1 cellular context compared by ENCODE assay signal in the genomic region with DNA sequence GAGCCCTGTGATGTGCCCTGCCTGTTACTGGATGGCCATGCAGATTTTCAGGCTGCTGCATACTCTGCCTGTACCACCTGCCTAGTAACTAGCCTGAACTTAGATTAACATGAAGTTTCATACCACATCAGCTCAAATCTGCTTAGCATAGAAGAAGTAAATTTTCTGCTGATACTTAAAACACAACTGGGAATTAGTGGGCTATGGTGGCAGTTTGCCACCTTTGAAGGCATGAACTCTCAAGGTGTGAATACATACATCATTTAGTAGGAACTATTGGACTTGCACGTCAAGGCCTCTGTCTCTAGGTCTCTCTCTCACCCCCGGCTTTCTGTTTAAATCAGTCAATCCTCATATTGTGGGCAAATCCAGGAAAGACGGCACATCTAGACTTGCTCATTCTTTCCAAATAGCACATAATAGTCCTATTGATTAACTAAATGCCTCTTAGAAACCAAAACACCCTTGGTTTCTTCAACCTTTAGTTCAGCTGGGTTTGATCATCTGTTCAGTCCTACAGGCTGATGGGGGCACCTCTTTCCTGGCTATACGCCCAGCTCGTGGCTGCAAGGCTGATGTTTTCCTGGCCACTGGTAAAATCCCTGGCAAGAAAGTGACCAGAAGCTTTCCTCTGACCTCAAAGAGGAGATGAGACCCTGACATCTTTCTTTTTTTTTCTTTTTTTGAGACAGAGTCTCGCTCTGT.
TF ChIP-seq lines count a peak whose summit lies in the region.

No MANE protein-coding gene starts in this region.

TF ChIP-seq in A549, 52 proteins besides CTCF, POLR2A, EP300 and RAD21 (continued from another document):
- TF ChIP-seq, protein P1, sequence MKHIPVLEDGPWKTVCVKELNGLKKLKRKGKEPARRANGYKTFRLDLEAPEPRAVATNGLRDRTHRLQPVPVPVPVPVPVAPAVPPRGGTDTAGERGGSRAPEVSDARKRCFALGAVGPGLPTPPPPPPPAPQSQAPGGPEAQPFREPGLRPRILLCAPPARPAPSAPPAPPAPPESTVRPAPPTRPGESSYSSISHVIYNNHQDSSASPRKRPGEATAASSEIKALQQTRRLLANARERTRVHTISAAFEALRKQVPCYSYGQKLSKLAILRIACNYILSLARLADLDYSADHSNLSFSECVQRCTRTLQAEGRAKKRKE (CRISPR knock-in tag; IDR thresholded peaks at IDR 0.05; ENCODE audit: low read depth) = no peak
- TF ChIP-seq NPAS2 (CRISPR knock-in tag; IDR thresholded peaks at IDR 0.05; ENCODE audit: borderline replicate concordance) = no peak
- TF ChIP-seq MAX (IDR thresholded peaks at IDR 0.05) = no peak
- TF ChIP-seq JUNB (IDR thresholded peaks at IDR 0.05) = no peak
